In genomic region chr9:4289411-4290380, GRCh38 we compare ENCODE assay signal across 19 cellular contexts. TPM values are rescaled to one million over a fixed set of nuclear protein-coding genes. Genes with fewer than 3 reads are reported as not detected.
DNase-seq lines count a peak whose midpoint lies in the region; TF ChIP-seq lines count a peak whose summit lies in the region.
"Had no signal": no experiment of that assay in that cellular context is flagged by ENCODE, and none has a peak within 500 bp of the region (broad histone marks: within the 10 kb centered on the region; RNA-seq: fewer than 3 reads in every experiment).

No MANE protein-coding gene starts in this region.

- H3K36me3 Mint-ChIP-seq in Calu3 (ENCODE audit: insufficient read depth, unreplicated experiment) = peaks cover 34% of the 10 kb centered on the region
- H3K36me3 Mint-ChIP-seq: CD8-positive, alpha-beta T cell had no signal

- no peaks in the 10 kb centered on the region for H3K9me3 Mint-ChIP-seq in Calu3 (ENCODE audit: low read depth, unreplicated experiment)
- H3K9me3 Mint-ChIP-seq: activated CD4-positive, alpha-beta T cell treated with anti-CD3 and anti-CD28 coated beads, Interleukin-2, amount 10 ng/mL, durations not matched to agents 24 days and 14 days; CD8-positive, alpha-beta T cell; central memory CD8-positive, alpha-beta T cell had no signal

- peaks cover 56% of the 10 kb centered on the region for H3K4me1 Mint-ChIP-seq in Calu3 (ENCODE audit: low read depth, unreplicated experiment)
- H3K4me1 Mint-ChIP-seq: central memory CD8-positive, alpha-beta T cell had no signal

- intact Hi-C loops in Calu3 (cut with micrococcal nuclease; ENCODE audit: unreplicated experiment) = loop anchor here (5.0 kb wide), 1 partner anchor 142 kb away; no protein-coding TSS in a partner anchor

- H3K27me3 Mint-ChIP-seq in Calu3 (ENCODE audit: unreplicated experiment) = no peaks in the 10 kb centered on the region

- BruUV-seq in Calu3 (replicated peaks; lab: Mats Ljungman, UMichigan) = no TSS peak

- CTCF ChIA-PET in Calu3 (lab: Charles Lee) = no interaction called here

- DNase-seq in Calu3 (no peak), HCEC 1CT (peak; percentile 27), amniotic epithelial cell (ENCODE audit: low read depth) (peak; percentile 38), kidney tubule cell (ENCODE audit: low spot score) (peak; percentile 58), iPS-NIHi7 (ENCODE audit: extremely low spot score) (no peak), HuH-7 (ENCODE audit: low spot score) (no peak), LoVo (ENCODE audit: low spot score) (no peak), NCI-H1930 (lab: John Stamatoyannopoulos, UW) (no peak)
- DNase-seq: activated CD4-positive, alpha-beta T cell treated with anti-CD3 and anti-CD28 coated beads, Interleukin-2, amount 10 ng/mL, durations not matched to agents 24 days and 14 days; activated gamma-delta T cell treated with Interleukin-2 at 50 U/mL for 16 hours; amygdala; CD8-positive, alpha-beta T cell; effector CD8-positive, alpha-beta T cell; NCI-H1694; right cardiac atrium; stimulated activated naive CD4-positive, alpha-beta T cell; upper lobe of left lung had no signal

- no peak for TF ChIP-seq CTCF in Calu3 (IDR thresholded peaks at IDR 0.05; ENCODE audit: unreplicated experiment)

- H3K27ac Mint-ChIP-seq in Calu3 (ENCODE audit: unreplicated experiment) = peak overlapping the region; percentile 35
- H3K27ac Mint-ChIP-seq: activated CD4-positive, alpha-beta T cell treated with anti-CD3 and anti-CD28 coated beads, Interleukin-2, amount 10 ng/mL, durations not matched to agents 24 days and 14 days; CD8-positive, alpha-beta T cell; neural progenitor cell had no signal

- peak overlapping the region; percentile 28 for H3K4me3 Mint-ChIP-seq in Calu3 (ENCODE audit: low read depth, unreplicated experiment)
- H3K4me3 Mint-ChIP-seq: activated CD4-positive, alpha-beta T cell treated with anti-CD3 and anti-CD28 coated beads, Interleukin-2, amount 10 ng/mL, durations not matched to agents 24 days and 14 days; CD8-positive, alpha-beta T cell; central memory CD8-positive, alpha-beta T cell; neural progenitor cell had no signal

RNA-seq across cellular contexts. Expression of gene GLIS3, which starts 10.2 kb away (rescaled TPM):
- total RNA-seq in Calu3 (2022) = 72.5 and 90.8 TPM in 2 replicates

Comparison
In these comparisons a context has a peak if more than half of its experiments do, and no peak if none do; other contexts are left out.
1. DNase-seq: peak in HCEC 1CT (single experiment), amniotic epithelial cell (single experiment) and kidney tubule cell (single experiment); none in Calu3 (single experiment), iPS-NIHi7 (single experiment), HuH-7 (single experiment), LoVo (single experiment) and NCI-H1930 (0 of 2).